1 cellular context compared by ENCODE assay signal in the genomic region with DNA sequence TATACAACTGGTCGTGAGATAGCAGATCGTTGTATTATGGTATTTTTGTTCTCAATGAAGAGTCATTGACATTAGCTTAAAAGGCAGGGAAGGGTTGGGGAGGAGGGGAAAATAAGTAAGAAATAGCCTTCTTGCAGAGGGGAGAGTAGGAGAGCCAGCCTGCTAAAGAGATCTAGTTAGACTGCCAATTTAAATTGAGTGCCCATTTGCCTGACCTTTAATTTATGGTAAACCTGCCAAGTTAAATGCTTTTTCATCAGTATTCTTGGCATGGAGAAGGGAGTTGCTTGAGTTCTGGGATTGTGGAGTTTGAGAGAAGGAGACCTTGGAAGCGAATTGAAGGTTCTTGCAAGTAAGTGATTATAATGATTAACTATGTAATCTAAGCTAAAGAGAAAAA.
TF ChIP-seq lines count a peak whose summit lies in the region.

No MANE protein-coding gene starts in this region.

TF ChIP-seq in HepG2, 621 proteins besides CTCF, POLR2A, EP300 and RAD21 (continued from another document):
- TF ChIP-seq, protein P1, sequence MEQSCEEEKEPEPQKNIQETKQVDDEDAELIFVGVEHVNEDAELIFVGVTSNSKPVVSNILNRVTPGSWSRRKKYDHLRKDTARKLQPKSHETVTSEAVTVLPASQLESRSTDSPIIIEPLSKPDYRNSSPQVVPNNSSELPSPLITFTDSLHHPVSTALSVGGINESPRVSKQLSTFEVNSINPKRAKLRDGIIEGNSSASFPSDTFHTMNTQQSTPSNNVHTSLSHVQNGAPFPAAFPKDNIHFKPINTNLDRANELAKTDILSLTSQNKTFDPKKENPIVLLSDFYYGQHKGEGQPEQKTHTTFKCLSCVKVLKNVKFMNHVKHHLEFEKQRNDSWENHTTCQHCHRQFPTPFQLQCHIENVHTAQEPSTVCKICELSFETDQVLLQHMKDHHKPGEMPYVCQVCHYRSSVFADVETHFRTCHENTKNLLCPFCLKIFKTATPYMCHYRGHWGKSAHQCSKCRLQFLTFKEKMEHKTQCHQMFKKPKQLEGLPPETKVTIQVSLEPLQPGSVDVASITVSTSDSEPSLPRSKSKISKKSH (CRISPR knock-in tag; IDR thresholded peaks at IDR 0.05; ENCODE audit: borderline replicate concordance): no peak
- TF ChIP-seq REL (CRISPR knock-in tag; conservative IDR thresholded peaks at IDR 0.05) (no peak), CHD4 (IDR thresholded peaks at IDR 0.05; ENCODE audit: borderline replicate concordance, low read length) (no peak), ZNF607 (CRISPR knock-in tag; IDR thresholded peaks at IDR 0.05; ENCODE audit: borderline replicate concordance) (no peak), NFAT5 (CRISPR knock-in tag; IDR thresholded peaks at IDR 0.05) (no peak), ZNF205 (CRISPR knock-in tag; IDR thresholded peaks at IDR 0.05) (no peak)
- TF ChIP-seq, protein P2, sequence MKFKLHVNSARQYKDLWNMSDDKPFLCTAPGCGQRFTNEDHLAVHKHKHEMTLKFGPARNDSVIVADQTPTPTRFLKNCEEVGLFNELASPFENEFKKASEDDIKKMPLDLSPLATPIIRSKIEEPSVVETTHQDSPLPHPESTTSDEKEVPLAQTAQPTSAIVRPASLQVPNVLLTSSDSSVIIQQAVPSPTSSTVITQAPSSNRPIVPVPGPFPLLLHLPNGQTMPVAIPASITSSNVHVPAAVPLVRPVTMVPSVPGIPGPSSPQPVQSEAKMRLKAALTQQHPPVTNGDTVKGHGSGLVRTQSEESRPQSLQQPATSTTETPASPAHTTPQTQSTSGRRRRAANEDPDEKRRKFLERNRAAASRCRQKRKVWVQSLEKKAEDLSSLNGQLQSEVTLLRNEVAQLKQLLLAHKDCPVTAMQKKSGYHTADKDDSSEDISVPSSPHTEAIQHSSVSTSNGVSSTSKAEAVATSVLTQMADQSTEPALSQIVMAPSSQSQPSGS (CRISPR knock-in tag; IDR thresholded peaks at IDR 0.05): no peak
- TF ChIP-seq, protein P3, sequence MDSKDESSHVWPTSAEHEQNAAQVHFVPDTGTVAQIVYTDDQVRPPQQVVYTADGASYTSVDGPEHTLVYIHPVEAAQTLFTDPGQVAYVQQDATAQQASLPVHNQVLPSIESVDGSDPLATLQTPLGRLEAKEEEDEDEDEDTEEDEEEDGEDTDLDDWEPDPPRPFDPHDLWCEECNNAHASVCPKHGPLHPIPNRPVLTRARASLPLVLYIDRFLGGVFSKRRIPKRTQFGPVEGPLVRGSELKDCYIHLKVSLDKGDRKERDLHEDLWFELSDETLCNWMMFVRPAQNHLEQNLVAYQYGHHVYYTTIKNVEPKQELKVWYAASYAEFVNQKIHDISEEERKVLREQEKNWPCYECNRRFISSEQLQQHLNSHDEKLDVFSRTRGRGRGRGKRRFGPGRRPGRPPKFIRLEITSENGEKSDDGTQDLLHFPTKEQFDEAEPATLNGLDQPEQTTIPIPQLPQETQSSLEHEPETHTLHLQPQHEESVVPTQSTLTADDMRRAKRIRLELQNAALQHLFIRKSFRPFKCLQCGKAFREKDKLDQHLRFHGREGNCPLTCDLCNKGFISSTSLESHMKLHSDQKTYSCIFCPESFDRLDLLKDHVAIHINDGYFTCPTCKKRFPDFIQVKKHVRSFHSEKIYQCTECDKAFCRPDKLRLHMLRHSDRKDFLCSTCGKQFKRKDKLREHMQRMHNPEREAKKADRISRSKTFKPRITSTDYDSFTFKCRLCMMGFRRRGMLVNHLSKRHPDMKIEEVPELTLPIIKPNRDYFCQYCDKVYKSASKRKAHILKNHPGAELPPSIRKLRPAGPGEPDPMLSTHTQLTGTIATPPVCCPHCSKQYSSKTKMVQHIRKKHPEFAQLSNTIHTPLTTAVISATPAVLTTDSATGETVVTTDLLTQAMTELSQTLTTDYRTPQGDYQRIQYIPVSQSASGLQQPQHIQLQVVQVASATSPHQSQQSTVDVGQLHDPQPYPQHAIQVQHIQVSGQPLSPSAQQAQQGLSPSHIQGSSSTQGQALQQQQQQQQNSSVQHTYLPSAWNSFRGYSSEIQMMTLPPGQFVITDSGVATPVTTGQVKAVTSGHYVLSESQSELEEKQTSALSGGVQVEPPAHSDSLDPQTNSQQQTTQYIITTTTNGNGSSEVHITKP (CRISPR knock-in tag; IDR thresholded peaks at IDR 0.05; ENCODE audit: low read depth): no peak
